ENCODE assay signal across 10 cellular contexts in the genomic region with DNA sequence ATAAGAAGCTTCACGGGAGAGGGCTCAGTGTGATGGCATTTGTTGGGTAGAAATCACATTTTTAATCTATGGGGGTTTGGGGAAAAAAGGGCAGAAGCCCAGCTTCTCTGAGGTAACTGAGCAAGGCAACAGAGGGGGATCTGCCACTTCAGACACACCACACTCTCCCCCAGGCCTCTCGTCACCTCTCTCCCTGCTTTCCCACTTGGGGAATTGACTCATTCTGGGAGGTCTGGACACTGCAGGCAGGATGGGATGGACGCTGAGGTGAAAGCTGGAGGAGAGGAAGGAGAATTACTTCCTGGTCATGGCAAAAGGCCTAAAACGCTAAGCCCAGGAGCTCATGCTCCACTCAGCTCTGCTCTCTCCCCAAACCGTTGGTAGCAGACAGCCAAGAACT. TPM values are rescaled to one million over a fixed set of nuclear protein-coding genes. Genes with fewer than 3 reads are reported as not detected.
A peak's percentile ranks its signal among the peaks of the same experiment; 100 is the strongest.
DNase-seq lines count a peak whose midpoint lies in the region; ATAC-seq and TF ChIP-seq lines count a peak whose summit lies in the region.
"Had no signal": no experiment of that assay in that cellular context is flagged by ENCODE, and none has a peak within 500 bp of the region (broad histone marks: within the 10 kb centered on the region; RNA-seq: fewer than 3 reads in every experiment).

No MANE protein-coding gene starts in this region.

- in situ Hi-C loops in mammary epithelial cell (cut with MboI; ENCODE audit: low sequenced_read_pairs in 2 of 2): no loop called here

- H3K36me3 ChIP-seq in right atrium auricular region (no peaks in the 10 kb centered on the region), mammary epithelial cell (ENCODE audit: insufficient read depth, low read length) (no peaks in the 10 kb centered on the region), mucosa of rectum (ENCODE audit: control insufficient read depth in 2 of 2, insufficient read depth in 2 of 2, low read length in 2 of 2) (peaks cover 38 to 40% of the 10 kb centered on the region in 2 donors)

- dilution Hi-C loops in mammary epithelial cell (cut with HindIII; ENCODE audit: low sequenced_read_pairs): no loop called here

- H3K9me3 ChIP-seq in right atrium auricular region (no peaks in the 10 kb centered on the region), mammary epithelial cell (replicated peaks; ENCODE audit: insufficient read depth, low read length) (no peaks in the 10 kb centered on the region), mucosa of rectum (ENCODE audit: control insufficient read depth in 2 of 2, low read length in 2 of 2) (no peaks in the 10 kb centered on the region)

- H3K4me2 ChIP-seq in mammary epithelial cell (ENCODE audit: insufficient read depth, low read depth, low read length): peak overlapping the region; percentile 28

- H3K9ac ChIP-seq in mammary epithelial cell (ENCODE audit: insufficient read depth, low read length): no peak overlapping the region
- H3K9ac ChIP-seq in mucosa of rectum (ENCODE audit: low read depth in 1 of 2, low read length in 2 of 2): no peak overlapping the region

- peak overlapping the region; percentile 68 for H2AFZ ChIP-seq in mammary epithelial cell (ENCODE audit: low read depth, low read length)

- H3K4me3 ChIP-seq in right atrium auricular region (no peak overlapping the region), mammary epithelial cell (replicated peaks in 1 of 3; ENCODE audit: insufficient read depth in 1 of 3, low read depth in 2 of 3, low read length in 3 of 3) (no peak overlapping the region), mucosa of rectum (ENCODE audit: low read length in 2 of 2) (no peak overlapping the region)
- H3K4me3 ChIP-seq: K562, SK-N-MC had no signal

- no peaks in the 10 kb centered on the region for H3K79me2 ChIP-seq in mammary epithelial cell (ENCODE audit: insufficient read depth, low read length)

- CTCF ChIA-PET in mammary epithelial cell (lab: Charles Lee; ENCODE audit: low non-redundant PET): interaction anchor here (0.6 kb wide), 1 partner anchor 473 kb away, joined by 4 read pairs; no protein-coding TSS in a partner anchor

- H4K20me1 ChIP-seq in mammary epithelial cell (ENCODE audit: insufficient read depth, low read length): no peaks in the 10 kb centered on the region

- H3K27me3 ChIP-seq in right atrium auricular region (no peaks in the 10 kb centered on the region), mammary epithelial cell (ENCODE audit: insufficient read depth, low read length) (no peaks in the 10 kb centered on the region), mucosa of rectum (ENCODE audit: control insufficient read depth in 2 of 2, insufficient read depth in 2 of 2, low read length in 2 of 2) (no peaks in the 10 kb centered on the region)

- H3K27ac ChIP-seq in right atrium auricular region: peak overlapping the region; percentile 37 to 63
- peak overlapping the region; percentile 16 for H3K27ac ChIP-seq in mammary epithelial cell (ENCODE audit: insufficient read depth, low read depth, low read length)
- H3K27ac ChIP-seq in mucosa of rectum (ENCODE audit: low read depth in 2 of 2, low read length in 2 of 2): peak overlapping the region; percentile 18 to 49
- H3K27ac ChIP-seq: SK-N-MC had no signal

- 60% methylated on average over 4 of the region's 5 CpGs for WGBS in mammary epithelial cell (ENCODE audit: low coverage, missing lambda C conversion rate)

- intact Hi-C loops in Right ventricle myocardium superior (cut with DNase I) (no loop called here), mammary epithelial cell (cut with micrococcal nuclease) (no loop called here)

- TF ChIP-seq CTCF in right atrium auricular region (IDR thresholded peaks at IDR 0.05): no peak
- no peak for TF ChIP-seq CTCF in mammary epithelial cell (conservative IDR thresholded peaks at IDR 0.05 in 1 of 2, IDR thresholded peaks at IDR 0.05 in 1 of 2; ENCODE audit: extremely low read depth in 1 of 2, insufficient read depth in 1 of 2, low read depth in 1 of 2, low read length in 2 of 2)

- no TSS peak for BruUV-seq in mammary epithelial cell (replicated peaks; lab: Mats Ljungman, UMichigan)

- ATAC-seq in Right ventricle myocardium superior (ENCODE audit: poor library complexity) (no peak), HG03520 (IDR thresholded peaks at IDR 0.05; ENCODE audit: unreplicated experiment) (no peak), GM21367 (IDR thresholded peaks at IDR 0.05; ENCODE audit: unreplicated experiment) (no peak)

- no peak for DNase-seq in right atrium auricular region (ENCODE audit: low spot score)
- DNase-seq in Right ventricle myocardium superior: no peak
- no peak for DNase-seq in mammary epithelial cell
- no peak for DNase-seq in mucosa of gallbladder (ENCODE audit: low spot score)
- DNase-seq in NCI-H774 (lab: John Stamatoyannopoulos, UW): no peak

- H3K4me1 ChIP-seq in right atrium auricular region (peaks cover 0 to 23% of the 10 kb centered on the region in 2 donors), mammary epithelial cell (ENCODE audit: insufficient read depth, low read length) (peaks cover 17% of the 10 kb centered on the region), mucosa of rectum (ENCODE audit: control insufficient read depth in 2 of 2, insufficient read depth in 2 of 2, low read length in 2 of 2) (peaks cover 3 to 5% of the 10 kb centered on the region in 2 donors)

RNA-seq across cellular contexts. Expression of a gene that starts 33.2 kb away (rescaled TPM):
- total RNA-seq in right atrium auricular region: 1 to 10 TPM; 2.0 to 5.3 TPM
- 2.3 TPM for total RNA-seq in Right ventricle myocardium superior
- total RNA-seq in mammary epithelial cell: 1 to 10 TPM; 2.4 to 2.5 TPM
- polyA plus RNA-seq in mammary epithelial cell: 1.2 TPM
- polyA minus RNA-seq in mammary epithelial cell: 7.8 TPM
- 40.1 TPM for total RNA-seq in mucosa of gallbladder
